8 cellular contexts compared by ENCODE assay signal in genomic region chr2:44479127-44479887, GRCh38.
A peak's percentile ranks its signal among the peaks of the same experiment; 100 is the strongest.
DNase-seq lines count a peak whose midpoint lies in the region; ATAC-seq and TF ChIP-seq lines count a peak whose summit lies in the region.

No MANE protein-coding gene starts in this region.

- in situ Hi-C loops in ACHN (cut with HindIII; ENCODE audit: low pct_ligation_motif_present, low pct_unique_long_range_greater_than_20kb, low sequenced_read_pairs): no loop called here
- in situ Hi-C loops in SK-MEL-5 (cut with HindIII; ENCODE audit: low pct_unique_long_range_greater_than_20kb, low sequenced_read_pairs): loop anchor here (10.0 to 25.0 kb wide), 2 partner anchors 85 to 442 kb away; no protein-coding TSS in a partner anchor

- H3K9me3 Mint-ChIP-seq in MCF 10A (ENCODE audit: unreplicated experiment): no peaks in the 10 kb centered on the region

- POLR2A ChIA-PET in MCF 10A (lab: Yijun Ruan, JAX): interaction anchor here (0.9 to 1.2 kb wide), 3 partner anchors 89 to 236 kb away, joined by 3 to 5 read pairs (median 3); no protein-coding TSS in a partner anchor

- H3K27ac Mint-ChIP-seq in MCF 10A (ENCODE audit: low read depth, unreplicated experiment): no peak overlapping the region

- H3K4me1 Mint-ChIP-seq in MCF 10A (ENCODE audit: insufficient read depth, unreplicated experiment): no peaks in the 10 kb centered on the region

- no peak overlapping the region for H3K4me3 Mint-ChIP-seq in MCF 10A (ENCODE audit: unreplicated experiment)

- CTCF ChIA-PET in MCF 10A (lab: Yijun Ruan, JAX): interaction anchor here (0.6 to 4.8 kb wide), 111 partner anchors 9 to 1525 kb away, joined by 3 to 139 read pairs (median 4); no protein-coding TSS in a partner anchor

- H3K4me3 ChIP-seq in GM12875 (ENCODE audit: low read depth, low read length): no peak overlapping the region

- no peaks in the 10 kb centered on the region for H3K27me3 Mint-ChIP-seq in MCF 10A (ENCODE audit: insufficient read depth, unreplicated experiment)

- intact Hi-C loops in MCF 10A (cut with micrococcal nuclease): loop anchor here (1.0 to 10.0 kb wide), 9 partner anchors 65 to 495 kb away; no protein-coding TSS in a partner anchor

- peak; percentile 92 for ATAC-seq in HG02870 (IDR thresholded peaks at IDR 0.05; ENCODE audit: unreplicated experiment)

- no peaks in the 10 kb centered on the region for H3K36me3 Mint-ChIP-seq in MCF 10A (ENCODE audit: insufficient read depth, unreplicated experiment)

- BruUV-seq in MCF 10A (replicated peaks; lab: Mats Ljungman, UMichigan): no TSS peak

- DNase-seq in ACHN (peak; percentile 88), NCI-H128 (lab: John Stamatoyannopoulos, UW; ENCODE audit: unreplicated experiment) (peak; percentile 86), SK-MEL-5 (ENCODE audit: low read depth, low spot score) (peak; percentile 93), MCF 10A (ENCODE audit: unreplicated experiment) (peak; percentile 86), iPS-NIHi7 (ENCODE audit: extremely low spot score) (peak; percentile 76)
- DNase-seq in stimulated activated CD4-positive, alpha-beta T cell treated with anti-CD3 and anti-CD28 coated beads, Interleukin-1b, Interleukin-23, amount 100 ng/mL, for 48 hours: peak; percentile 22

- TF ChIP-seq CTCF in GM12875 (IDR thresholded peaks at IDR 0.05; ENCODE audit: borderline replicate concordance, insufficient read depth, low read depth, low read length) (peak; percentile 96), MCF 10A (IDR thresholded peaks at IDR 0.05; ENCODE audit: unreplicated experiment) (peak; percentile 99)

Comparison
In these comparisons a context has a peak if more than half of its experiments do, and no peak if none do; other contexts are left out.
1. DNase-seq: peak in every context shown above with its lines; median percentile 93 in SK-MEL-5; 88 in ACHN; 86 in NCI-H128; 86 in MCF 10A; 76 in iPS-NIHi7; 22 in stimulated activated CD4-positive, alpha-beta T cell treated with anti-CD3 and anti-CD28 coated beads, Interleukin-1b, Interleukin-23, amount 100 ng/mL, for 48 hours.